ENCODE assay signal across 21 cellular contexts in the genomic region with DNA sequence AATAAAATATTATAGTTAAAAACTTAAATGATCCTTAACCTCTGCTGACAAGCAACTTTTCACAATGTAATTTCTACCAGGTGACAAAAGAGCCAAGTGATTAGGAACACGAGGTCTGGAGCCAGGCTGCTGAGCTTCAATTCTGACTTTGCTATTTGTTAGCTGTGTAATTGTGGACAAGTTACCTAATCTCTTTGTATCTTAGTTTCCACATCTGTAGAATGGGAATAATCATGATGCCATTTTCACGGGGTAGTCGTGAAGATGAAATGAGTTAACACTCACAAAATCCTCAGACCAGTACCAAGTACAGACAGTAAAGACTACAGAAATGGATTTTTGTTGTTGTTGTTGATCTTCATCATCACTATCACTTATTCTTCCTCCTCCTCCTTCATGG.
DNase-seq lines count a peak whose midpoint lies in the region; ATAC-seq, FAIRE-seq and TF ChIP-seq lines count a peak whose summit lies in the region.
"Had no signal": no experiment of that assay in that cellular context is flagged by ENCODE, and none has a peak within 500 bp of the region (broad histone marks: within the 10 kb centered on the region; RNA-seq: fewer than 3 reads in every experiment).

No MANE protein-coding gene starts in this region.

- 97% methylated on average over 3 of the region's 3 CpGs for WGBS in HepG2 (ENCODE audit: low lambda C conversion rate)
- WGBS in right lobe of liver (ENCODE audit: insufficient coverage, low coverage, low lambda C conversion rate, missing lambda C conversion rate): 67% methylated on average over 3 of the region's 3 CpGs
- 87% methylated on average over 3 of the region's 3 CpGs for WGBS in K562 (ENCODE audit: insufficient coverage, low coverage, missing lambda C conversion rate)

- DNase-seq in HepG2 (ENCODE audit: low spot score) (no peak), right lobe of liver (no peak), K562 (ENCODE audit: extremely low read depth in 1 of 4, low spot score in 3 of 4) (no peak), NCI-H748 treated with DMSO at 0.1 percent for 48 hours (lab: John Stamatoyannopoulos, UW) (no peak)
- DNase-seq: 8988T; ACHN; BE2C; C1 segment of cervical spinal cord; Calu3; CD4-positive, alpha-beta memory T cell; CD4-positive, CD25-positive, alpha-beta regulatory T cell; CD8-positive, alpha-beta memory T cell; DMS79 treated with DMSO at 0.1 percent for 48 hours; GF-D8 had no signal

- no peak for TF ChIP-seq EP300 in HepG2 (IDR thresholded peaks at IDR 0.05; ENCODE audit: low read depth in 2 of 2, low read length in 2 of 2)
- TF ChIP-seq EP300 in HepG2 (CRISPR knock-in tag; IDR thresholded peaks at IDR 0.05; ENCODE audit: borderline replicate concordance): no peak
- TF ChIP-seq EP300 in K562 (IDR thresholded peaks at IDR 0.05; ENCODE audit: low read length): no peak

- no peaks in the 10 kb centered on the region for H3K27me3 ChIP-seq in HepG2 (ENCODE audit: control insufficient read depth in 1 of 2, insufficient read depth in 2 of 2, low read length in 2 of 2)
- H3K27me3 ChIP-seq in right lobe of liver: no peaks in the 10 kb centered on the region
- no peaks in the 10 kb centered on the region for H3K27me3 ChIP-seq in K562 (ENCODE audit: control insufficient read depth in 2 of 2, insufficient read depth in 2 of 2, low read length in 2 of 2)
- H3K27me3 ChIP-seq: BE2C, BLaER1 had no signal

- FAIRE-seq in HepG2 (lab: Jason Lieb, UNC): no peak
- no peak for FAIRE-seq in K562 (lab: Jason Lieb, UNC)
- FAIRE-seq: A204.1, D721Med, G401.6, GM12891, GM19239 had no signal

- no peak overlapping the region for H3K4me3 ChIP-seq in HepG2 (replicated peaks in 1 of 3; ENCODE audit: insufficient read depth in 1 of 3, low read depth in 2 of 3, low read length in 3 of 3)
- no peak overlapping the region for H3K4me3 ChIP-seq in right lobe of liver
- H3K4me3 ChIP-seq in K562: no peak overlapping the region
- H3K4me3 ChIP-seq: BLaER1 had no signal

- no peaks in the 10 kb centered on the region for H3K9me1 ChIP-seq in K562 (ENCODE audit: control insufficient read depth, insufficient read depth, low read length)

- no peak overlapping the region for H3K27ac ChIP-seq in HepG2 (ENCODE audit: extremely low read length, insufficient read depth, low read length)
- no peak overlapping the region for H3K27ac ChIP-seq in right lobe of liver
- H3K27ac ChIP-seq in K562 (ENCODE audit: extremely low read depth, low read depth, low read length): no peak overlapping the region
- H3K27ac ChIP-seq: BLaER1 had no signal

- TF ChIP-seq RAD21 in HepG2 (CRISPR knock-in tag; IDR thresholded peaks at IDR 0.05): no peak
- TF ChIP-seq RAD21 in K562 (CRISPR knock-in tag; conservative IDR thresholded peaks at IDR 0.05 in 1 of 2, IDR thresholded peaks at IDR 0.05 in 1 of 2): no peak

- H3K79me2 ChIP-seq in HepG2 (ENCODE audit: insufficient read depth, low read length) (no peaks in the 10 kb centered on the region), K562 (ENCODE audit: control insufficient read depth, insufficient read depth, low read length) (no peaks in the 10 kb centered on the region)

- H3K4me1 ChIP-seq in HepG2 (ENCODE audit: insufficient read depth, low read length) (peaks cover 27% of the 10 kb centered on the region), right lobe of liver (peaks cover 0 to 11% (median 0%) of the 10 kb centered on the region in 4 donors), K562 (replicated peaks in 1 of 2; ENCODE audit: control insufficient read depth in 2 of 2, insufficient read depth in 2 of 2, low read length in 2 of 2) (no peaks in the 10 kb centered on the region; a peak in 1 of 5 replicates)
- H3K4me1 ChIP-seq: BLaER1 had no signal

- intact Hi-C loops in HepG2 (cut with micrococcal nuclease; ENCODE audit: unreplicated experiment): no loop called here
- intact Hi-C loops in right lobe of liver (cut with DNase I): no loop called here
- intact Hi-C loops in K562 (cut with micrococcal nuclease): no loop called here

- H3K4me2 ChIP-seq in HepG2 (ENCODE audit: low read depth, low read length): no peak overlapping the region
- H3K4me2 ChIP-seq in K562 (ENCODE audit: insufficient read depth, low read length): no peak overlapping the region
- H3K4me2 ChIP-seq: BLaER1 had no signal

- H3K9ac ChIP-seq in HepG2 (ENCODE audit: insufficient read depth, low read depth, low read length) (no peak overlapping the region), K562 (ENCODE audit: insufficient read depth in 1 of 2, low read depth in 2 of 2, low read length in 2 of 2) (no peak overlapping the region)
- H3K9ac ChIP-seq: BLaER1 had no signal

- BruUV-seq in HepG2 (replicated peaks; lab: Mats Ljungman, UMichigan): no TSS peak
- no TSS peak for BruUV-seq in K562 (replicated peaks; lab: Mats Ljungman, UMichigan)

- no peak for TF ChIP-seq POLR2A in HepG2 (IDR thresholded peaks at IDR 0.05; ENCODE audit: insufficient read depth in 1 of 2, low read depth in 2 of 2, low read length in 2 of 2)
- TF ChIP-seq POLR2A in right lobe of liver (IDR thresholded peaks at IDR 0.05): no peak
- TF ChIP-seq POLR2A in K562 (conservative IDR thresholded peaks at IDR 0.05): no peak

- H3K36me3 ChIP-seq in HepG2 (replicated peaks in 1 of 2; ENCODE audit: control insufficient read depth in 1 of 2, insufficient read depth in 2 of 2, low read length in 2 of 2): peaks cover 4 to 25% of the 10 kb centered on the region in 2 experiments
- H3K36me3 ChIP-seq in right lobe of liver: peaks cover 0 to 16% (median 4%) of the 10 kb centered on the region in 4 donors
- H3K36me3 ChIP-seq in K562 (ENCODE audit: control insufficient read depth, insufficient read depth, low read length): peaks cover 39% of the 10 kb centered on the region; the same call in 2 of the 3 replicates
- H3K36me3 ChIP-seq: BE2C had no signal

- in situ Hi-C loops in HepG2 (cut with HindIII; ENCODE audit: extremely low pct_ligation_motif_present, low pct_unique_long_range_greater_than_20kb): no loop called here
- in situ Hi-C loops in K562 (cut with MboI): no loop called here

- POLR2A ChIA-PET in HepG2 (lab: Yijun Ruan, JAX) (no interaction called here), K562 (lab: Yijun Ruan, JAX) (no interaction called here)

- CTCF ChIA-PET in HepG2 (lab: Yijun Ruan, JAX; ENCODE audit: low intra/inter-chr PET ratio, low total read pairs) (no interaction called here), K562 (lab: Yijun Ruan, JAX; ENCODE audit: low intra/inter-chr PET ratio) (no interaction called here)

- ATAC-seq in HepG2: no peak
- no peak for ATAC-seq in right lobe of liver
- no peak for ATAC-seq in K562
- no peak for ATAC-seq in GM19328 (IDR thresholded peaks at IDR 0.05; ENCODE audit: unreplicated experiment)

- no peaks in the 10 kb centered on the region for H3K9me3 ChIP-seq in HepG2 (ENCODE audit: low read length)
- no peaks in the 10 kb centered on the region for H3K9me3 ChIP-seq in right lobe of liver
- H3K9me3 ChIP-seq in K562 (replicated peaks; ENCODE audit: control insufficient read depth, insufficient read depth, low read depth, low read length): no peaks in the 10 kb centered on the region
- H3K9me3 ChIP-seq: BE2C, BLaER1 had no signal

- H4K20me1 ChIP-seq in HepG2 (ENCODE audit: insufficient read depth, low read length) (no peaks in the 10 kb centered on the region), K562 (replicated peaks; ENCODE audit: control insufficient read depth, insufficient read depth, low read length) (no peaks in the 10 kb centered on the region)
- H4K20me1 ChIP-seq: BLaER1 had no signal

- H2AFZ ChIP-seq in HepG2 (ENCODE audit: low read length) (no peak overlapping the region), K562 (ENCODE audit: low read depth, low read length) (no peak overlapping the region)

- no peak for TF ChIP-seq CTCF in HepG2 (CRISPR knock-in tag; IDR thresholded peaks at IDR 0.05)
- TF ChIP-seq CTCF in right lobe of liver (IDR thresholded peaks at IDR 0.05): no peak
- no peak for TF ChIP-seq CTCF in K562 (IDR thresholded peaks at IDR 0.05 in 2 of 3, conservative IDR thresholded peaks at IDR 0.05 in 1 of 3; ENCODE audit: insufficient read depth in 2 of 3, low read depth in 1 of 3, low read length in 3 of 3)

TF ChIP-seq in HepG2, 621 proteins besides CTCF, POLR2A, EP300 and RAD21:
- TF ChIP-seq U2AF2 (IDR thresholded peaks at IDR 0.05; ENCODE audit: low read depth, low read length): no peak
- no peak for TF ChIP-seq ZNF841 (CRISPR knock-in tag; IDR thresholded peaks at IDR 0.05; ENCODE audit: borderline replicate concordance)
- no peak for TF ChIP-seq ZBTB38 (CRISPR knock-in tag; IDR thresholded peaks at IDR 0.05)
- TF ChIP-seq NRL (CRISPR knock-in tag; IDR thresholded peaks at IDR 0.05; ENCODE audit: borderline replicate concordance): no peak
- TF ChIP-seq ZNF629 (CRISPR knock-in tag; conservative IDR thresholded peaks at IDR 0.05): peak; percentile 73

TF ChIP-seq in K562, 482 proteins besides CTCF, POLR2A, EP300 and RAD21:
- TF ChIP-seq RBM25 (IDR thresholded peaks at IDR 0.05; ENCODE audit: low read depth, low read length, severe bottlenecking) (peak; percentile 81), MTA1 (IDR thresholded peaks at IDR 0.05; ENCODE audit: borderline replicate concordance) (no peak)
